ENCODE assay signal across 8 cellular contexts in genomic region chr19:40190891-40191835, GRCh38. TPM values are rescaled to one million over a fixed set of nuclear protein-coding genes. Genes with fewer than 3 reads are reported as not detected.
A peak's percentile ranks its signal among the peaks of the same experiment; 100 is the strongest.
DNase-seq lines count a peak whose midpoint lies in the region; ATAC-seq, FAIRE-seq and TF ChIP-seq lines count a peak whose summit lies in the region.

Gene MAP3K10 (plus strand): TSS chr19:40191426. CDS start chr19:40192032, 606 bp downstream.

- H3F3A ChIP-seq in neural progenitor cell (ENCODE audit: low read depth), result peaks cover 8% of the 10 kb centered on the region

- no peak within 1 kb of the TSS for H3K27ac ChIP-seq in neural progenitor cell

- H2AFZ ChIP-seq in neural progenitor cell (replicated peaks), result peak within 1 kb of the TSS; percentile 100

- H3K27me3 Mint-ChIP-seq in neural progenitor cell (ENCODE audit: insufficient read depth, low read depth), result peaks cover 3% of the 10 kb centered on the region

- peak within 1 kb of the TSS; percentile 89 for H3K4me3 Mint-ChIP-seq in neural progenitor cell

- H3K79me2 ChIP-seq in neural progenitor cell (ENCODE audit: low read depth), result no peaks in the 10 kb centered on the region

- no peak for FAIRE-seq in D721Med (lab: Jason Lieb, UNC)

- H3K36me3 Mint-ChIP-seq in neural progenitor cell, result no peaks in the 10 kb centered on the region

- H3K27me3 ChIP-seq in neural progenitor cell, result peaks cover 10% of the 10 kb centered on the region

- no peak within 1 kb of the TSS for H3K27ac Mint-ChIP-seq in neural progenitor cell

- no peak for TF ChIP-seq CTCF in D721Med (IDR thresholded peaks at IDR 0.05; ENCODE audit: insufficient read depth, missing control alignments)
- no peak for TF ChIP-seq CTCF in foreskin fibroblast (IDR thresholded peaks at IDR 0.05; ENCODE audit: low read depth, low read length)
- no peak for TF ChIP-seq CTCF in neural progenitor cell (IDR thresholded peaks at IDR 0.05)

- peak; percentile 73 for ATAC-seq in GM21447 (IDR thresholded peaks at IDR 0.05; ENCODE audit: unreplicated experiment)

- H3K4me3 ChIP-seq in foreskin fibroblast (ENCODE audit: low read depth in 1 of 2, low read length in 2 of 2) (peak within 1 kb of the TSS; percentile 77 to 82), neural progenitor cell (peak within 1 kb of the TSS; percentile 97)

- H3K9me3 ChIP-seq in neural progenitor cell (ENCODE audit: low read depth), result no peaks in the 10 kb centered on the region

- no peaks in the 10 kb centered on the region for H3K9me3 Mint-ChIP-seq in neural progenitor cell

- DNase-seq in D721Med (ENCODE audit: insufficient read length, low spot score) (peak; percentile 67), HuH-7.5 (ENCODE audit: low spot score) (peak; percentile 87), SHP77 (lab: John Stamatoyannopoulos, UW) (peak; percentile 67 to 84), foreskin fibroblast (peak; percentile 55 to 89), neural progenitor cell (ENCODE audit: low spot score) (peak; percentile 89), stromal cell of bone marrow (ENCODE audit: low read depth) (peak; percentile 40)
- DNase-seq in activated effector memory CD4-positive, alpha-beta T cell treated with anti-CD3 and anti-CD28 coated beads, Interleukin-2, amount 50 U/mL, for 16 hours, result peak; percentile 91

- no peaks in the 10 kb centered on the region for H3K4me1 ChIP-seq in neural progenitor cell

- H3K36me3 ChIP-seq in neural progenitor cell, result no peaks in the 10 kb centered on the region

- H3K9ac ChIP-seq in neural progenitor cell, result no peak within 1 kb of the TSS

- H4K20me1 ChIP-seq in neural progenitor cell (ENCODE audit: low read depth), result peaks cover 18% of the 10 kb centered on the region

- peak within 1 kb of the TSS; percentile 88 for H3K4me2 ChIP-seq in neural progenitor cell

- H3K4me1 Mint-ChIP-seq in neural progenitor cell, result peaks cover 18% of the 10 kb centered on the region

RNA-seq across cellular contexts. Expression of gene MAP3K10, which starts in this region (rescaled TPM):
- total RNA-seq in neural progenitor cell (ENCODE audit: low replicate concordance), result 5.7 and 21.6 TPM in 2 replicates

Comparison
In these comparisons a context has a peak if more than half of its experiments do, and no peak if none do; other contexts are left out.
1. DNase-seq: peak in every context shown above with its lines; median percentile 91 in activated effector memory CD4-positive, alpha-beta T cell treated with anti-CD3 and anti-CD28 coated beads, Interleukin-2, amount 50 U/mL, for 16 hours; 89 in neural progenitor cell; 87 in HuH-7.5; 76 in SHP77; 72 in foreskin fibroblast; 67 in D721Med; 40 in stromal cell of bone marrow.